13 cellular contexts compared by ENCODE assay signal in genomic region chr1:154847891-154848290, GRCh38. TPM values are rescaled to one million over a fixed set of nuclear protein-coding genes. Genes with fewer than 3 reads are reported as not detected.
DNase-seq lines count a peak whose midpoint lies in the region; ATAC-seq and TF ChIP-seq lines count a peak whose summit lies in the region.
"Had no signal": no experiment of that assay in that cellular context is flagged by ENCODE, and none has a peak within 500 bp of the region (broad histone marks: within the 10 kb centered on the region; RNA-seq: fewer than 3 reads in every experiment).

No MANE protein-coding gene starts in this region.

- no peaks in the 10 kb centered on the region for H3K36me3 Mint-ChIP-seq in brain
- no peaks in the 10 kb centered on the region for H3K36me3 Mint-ChIP-seq in activated CD4-positive, alpha-beta memory T cell treated with anti-CD3 and anti-CD28 coated beads, Interleukin-2, amount 10 ng/mL, durations not matched to agents 7 days and 5 days (ENCODE audit: low read depth)
- H3K36me3 Mint-ChIP-seq: CD4-positive, CD25-positive, alpha-beta regulatory T cell had no signal

- peak overlapping the region; percentile 9 to 80 (median 59) for H3K4me3 Mint-ChIP-seq in brain
- H3K4me3 Mint-ChIP-seq in activated CD4-positive, alpha-beta memory T cell treated with anti-CD3 and anti-CD28 coated beads, Interleukin-2, amount 10 ng/mL, durations not matched to agents 7 days and 5 days: no peak overlapping the region
- H3K4me3 Mint-ChIP-seq: activated T-cell treated with anti-CD3 and anti-CD28 coated beads, Interleukin-2, amount 50 U/mL, for 24 hours; CD4-positive, CD25-positive, alpha-beta regulatory T cell had no signal

- DNase-seq in DMS153 (lab: John Stamatoyannopoulos, UW) (peak; percentile 79), NCI-H2081 treated with DMSO at 0.1 percent for 48 hours (lab: John Stamatoyannopoulos, UW) (peak; percentile 12), pons (ENCODE audit: low spot score) (peak; percentile 85)
- DNase-seq in activated CD4-positive, alpha-beta memory T cell treated with anti-CD3 and anti-CD28 coated beads, Interleukin-2, amount 10 ng/mL, durations not matched to agents 7 days and 5 days: no peak
- DNase-seq: activated T-cell treated with anti-CD3 and anti-CD28 coated beads, Interleukin-2, amount 50 U/mL, for 24 hours; CD4-positive, CD25-positive, alpha-beta regulatory T cell; small intestine had no signal

- peaks cover 88% of the 10 kb centered on the region for H3K4me1 Mint-ChIP-seq in brain
- peaks cover 7% of the 10 kb centered on the region for H3K4me1 Mint-ChIP-seq in activated CD4-positive, alpha-beta memory T cell treated with anti-CD3 and anti-CD28 coated beads, Interleukin-2, amount 10 ng/mL, durations not matched to agents 7 days and 5 days

- TF ChIP-seq CTCF in brain (conservative IDR thresholded peaks at IDR 0.05): no peak

- CTCF ChIA-PET in activated CD4-positive, alpha-beta memory T cell treated with anti-CD3 and anti-CD28 coated beads, Interleukin-2, amount 10 ng/mL, durations not matched to agents 7 days and 5 days (lab: Charles Lee): no interaction called here

- peak overlapping the region; percentile 62 to 98 (median 94) for H3K27ac Mint-ChIP-seq in brain
- no peak overlapping the region for H3K27ac Mint-ChIP-seq in activated CD4-positive, alpha-beta memory T cell treated with anti-CD3 and anti-CD28 coated beads, Interleukin-2, amount 10 ng/mL, durations not matched to agents 7 days and 5 days
- H3K27ac Mint-ChIP-seq: activated T-cell treated with anti-CD3 and anti-CD28 coated beads, Interleukin-2, amount 50 U/mL, for 24 hours; CD4-positive, CD25-positive, alpha-beta regulatory T cell had no signal

- peaks cover 0 to 5% (median 0%) of the 10 kb centered on the region in 5 experiments for H3K9me3 Mint-ChIP-seq in brain
- no peaks in the 10 kb centered on the region for H3K9me3 Mint-ChIP-seq in activated CD4-positive, alpha-beta memory T cell treated with anti-CD3 and anti-CD28 coated beads, Interleukin-2, amount 10 ng/mL, durations not matched to agents 7 days and 5 days
- H3K9me3 Mint-ChIP-seq: activated T-cell treated with anti-CD3 and anti-CD28 coated beads, Interleukin-2, amount 50 U/mL, for 24 hours; CD4-positive, CD25-positive, alpha-beta regulatory T cell had no signal

- ATAC-seq in HG02759 (IDR thresholded peaks at IDR 0.05; ENCODE audit: unreplicated experiment) (no peak), GM19467 (IDR thresholded peaks at IDR 0.05; ENCODE audit: unreplicated experiment) (no peak), GM21390 (IDR thresholded peaks at IDR 0.05; ENCODE audit: unreplicated experiment) (no peak)
- ATAC-seq: esophagus mucosa, HCT116 had no signal

- POLR2A ChIA-PET in activated CD4-positive, alpha-beta memory T cell treated with anti-CD3 and anti-CD28 coated beads, Interleukin-2, amount 10 ng/mL, durations not matched to agents 7 days and 5 days (lab: Charles Lee): no interaction called here

- H3K27me3 Mint-ChIP-seq in brain: peaks cover 4% of the 10 kb centered on the region
- H3K27me3 Mint-ChIP-seq in activated CD4-positive, alpha-beta memory T cell treated with anti-CD3 and anti-CD28 coated beads, Interleukin-2, amount 10 ng/mL, durations not matched to agents 7 days and 5 days: peaks cover 21% of the 10 kb centered on the region

RNA-seq across cellular contexts. Expression of gene KCNN3, which starts 22.2 kb away (rescaled TPM):
- 5.1 TPM for polyA plus RNA-seq in brain (ENCODE audit: insufficient read depth, low read depth, low replicate concordance)
- under 1 TPM in 1 of 2 experiments, not detected in 1; 0.10 TPM for total RNA-seq in activated CD4-positive, alpha-beta memory T cell treated with anti-CD3 and anti-CD28 coated beads, Interleukin-2, amount 10 ng/mL, durations not matched to agents 7 days and 5 days
- polyA plus RNA-seq: CD4-positive, CD25-positive, alpha-beta regulatory T cell had no signal
